In the genomic region with DNA sequence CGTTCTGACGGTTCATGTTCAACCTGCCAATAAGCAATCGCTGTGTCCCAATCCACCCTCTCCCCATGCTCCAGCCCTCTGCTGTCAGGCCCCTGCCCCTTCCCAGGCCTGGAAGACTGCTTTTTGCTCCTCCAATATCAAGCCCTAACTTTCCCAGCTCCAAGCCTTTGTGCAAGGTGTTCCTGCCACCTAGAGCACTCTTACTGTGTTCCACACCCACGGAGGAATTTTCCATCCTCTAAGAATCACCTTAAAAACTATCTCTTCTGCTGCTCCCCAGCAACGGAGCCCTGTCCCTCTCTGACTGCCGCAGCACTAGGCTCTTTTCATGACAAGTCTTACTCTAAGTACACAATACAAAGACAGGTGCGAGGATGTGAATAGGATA, we compare ENCODE assay signal across 17 cellular contexts.
DNase-seq lines count a peak whose midpoint lies in the region; ATAC-seq lines count a peak whose summit lies in the region.
"Had no signal": no experiment of that assay in that cellular context is flagged by ENCODE, and none has a peak within 500 bp of the region (broad histone marks: within the 10 kb centered on the region; RNA-seq: fewer than 3 reads in every experiment).

No MANE protein-coding gene starts in this region.

- no peak overlapping the region for H2BK5ac ChIP-seq in neuronal stem cell (ENCODE audit: low read length)

- no peak overlapping the region for H2BK120ac ChIP-seq in neuronal stem cell (ENCODE audit: low read depth, low read length)

- no peak overlapping the region for H2AK5ac ChIP-seq in neuronal stem cell (ENCODE audit: low read depth, low read length)

- peak overlapping the region; percentile 7 for H3K9ac ChIP-seq in neuronal stem cell (ENCODE audit: low read depth, low read length, poor library complexity)
- H3K9ac ChIP-seq: BLaER1 treated with 17β-estradiol and CSF1 and Interleukin-3, amounts not matched to agents 10 nM and 100 nM had no signal

- no peaks in the 10 kb centered on the region for H3K79me1 ChIP-seq in neuronal stem cell (ENCODE audit: low read depth, low read length)

- no peak overlapping the region for H3K4ac ChIP-seq in neuronal stem cell (ENCODE audit: low read length)

- no peaks in the 10 kb centered on the region for H3K27me3 ChIP-seq in neuronal stem cell (ENCODE audit: control insufficient read depth in 3 of 3, insufficient read depth in 3 of 3, low read depth in 1 of 3, low read length in 3 of 3)
- H3K27me3 ChIP-seq: BLaER1 treated with 17β-estradiol and CSF1 and Interleukin-3, amounts not matched to agents 10 nM and 100 nM had no signal

- no peak overlapping the region for H3K23ac ChIP-seq in neuronal stem cell (ENCODE audit: low read depth, low read length, poor library complexity)

- H3K4me3 ChIP-seq in neuronal stem cell (ENCODE audit: low read length in 2 of 2): no peak overlapping the region
- H3K4me3 ChIP-seq: BLaER1 treated with 17β-estradiol and CSF1 and Interleukin-3, amounts not matched to agents 10 nM and 100 nM had no signal

- no peak overlapping the region for H3K4me2 ChIP-seq in neuronal stem cell (ENCODE audit: insufficient read depth, low read length, poor library complexity, severe bottlenecking)
- H3K4me2 ChIP-seq: BLaER1 treated with 17β-estradiol and CSF1 and Interleukin-3, amounts not matched to agents 10 nM and 100 nM had no signal

- DNase-seq in NCI-H510A treated with DMSO at 0.1 percent for 48 hours (lab: John Stamatoyannopoulos, UW) (peak; percentile 54), NCI-H510A (lab: John Stamatoyannopoulos, UW) (no peak), NCI-H748 treated with DMSO at 0.1 percent for 48 hours (lab: John Stamatoyannopoulos, UW) (peak; percentile 2), neuronal stem cell (ENCODE audit: low spot score) (no peak), NCI-H1694 treated with DMSO at 0.1 percent for 48 hours (lab: John Stamatoyannopoulos, UW) (no peak)
- no peak for DNase-seq in activated naive CD4-positive, alpha-beta T cell treated with Interleukin-2 at 50 U/mL for 16 hours
- DNase-seq: CD8-positive, alpha-beta T cell; COR-L47; DMS 273 treated with DMSO at 0.1 percent for 48 hours; GDM1; GOT3; H7; HFFc6 had no signal

- H2AFZ ChIP-seq in neuronal stem cell (ENCODE audit: low read length): no peak overlapping the region

- H3K4me1 ChIP-seq in neuronal stem cell (ENCODE audit: control insufficient read depth in 2 of 2, insufficient read depth in 1 of 2, low read depth in 1 of 2, low read length in 2 of 2): peaks cover 0 to 16% of the 10 kb centered on the region in 2 donors
- H3K4me1 ChIP-seq: BLaER1 treated with 17β-estradiol and CSF1 and Interleukin-3, amounts not matched to agents 10 nM and 100 nM had no signal

- H3K9me3 ChIP-seq in neuronal stem cell (replicated peaks in 1 of 2; ENCODE audit: control insufficient read depth in 2 of 2, insufficient read depth in 1 of 2, low read depth in 1 of 2, low read length in 2 of 2): no peaks in the 10 kb centered on the region
- H3K9me3 ChIP-seq: BLaER1 treated with 17β-estradiol and CSF1 and Interleukin-3, amounts not matched to agents 10 nM and 100 nM had no signal

- peak overlapping the region; percentile 78 for H3K18ac ChIP-seq in neuronal stem cell (ENCODE audit: low read length)

- WGBS in neuronal stem cell (ENCODE audit: extremely low coverage in 2 of 2, insufficient read length in 2 of 2, insufficient replicate concordance in 1 of 2), 2 donors: no CpG with 5 or more reads among the region's 7 CpGs

- peak overlapping the region; percentile 60 for H3K27ac ChIP-seq in neuronal stem cell (replicated peaks; ENCODE audit: low read length)
- H3K27ac ChIP-seq: BLaER1 treated with 17β-estradiol and CSF1 and Interleukin-3, amounts not matched to agents 10 nM and 100 nM had no signal

- H3K14ac ChIP-seq in neuronal stem cell (ENCODE audit: low read length): no peak overlapping the region

- H4K91ac ChIP-seq in neuronal stem cell (ENCODE audit: low read depth, low read length, poor library complexity): peak overlapping the region; percentile 44

- H3K36me3 ChIP-seq in neuronal stem cell (replicated peaks in 1 of 2; ENCODE audit: control insufficient read depth in 2 of 2, insufficient read depth in 2 of 2, low read length in 2 of 2): no peaks in the 10 kb centered on the region
- H3K36me3 ChIP-seq: BLaER1 treated with 17β-estradiol and CSF1 and Interleukin-3, amounts not matched to agents 10 nM and 100 nM had no signal

- H2BK12ac ChIP-seq in neuronal stem cell (ENCODE audit: low read length): no peak overlapping the region

- no peak for ATAC-seq in GM19455 (IDR thresholded peaks at IDR 0.05; ENCODE audit: unreplicated experiment)
- ATAC-seq: CD8-positive, alpha-beta T cell; HCT116; HepG2 had no signal

- no peak overlapping the region for H2BK15ac ChIP-seq in neuronal stem cell (ENCODE audit: low read length)

- H4K8ac ChIP-seq in neuronal stem cell (ENCODE audit: low read depth, low read length): no peak overlapping the region

Comparison
In these comparisons a context has a peak if more than half of its experiments do, and no peak if none do; other contexts are left out.
1. DNase-seq: peak in NCI-H510A treated with DMSO at 0.1 percent for 48 hours (single experiment) and NCI-H748 treated with DMSO at 0.1 percent for 48 hours (single experiment); none in NCI-H510A (single experiment), neuronal stem cell (single experiment), NCI-H1694 treated with DMSO at 0.1 percent for 48 hours (single experiment) and activated naive CD4-positive, alpha-beta T cell treated with Interleukin-2 at 50 U/mL for 16 hours (single experiment).